ENCODE assay signal across 23 cellular contexts in the genomic region with DNA sequence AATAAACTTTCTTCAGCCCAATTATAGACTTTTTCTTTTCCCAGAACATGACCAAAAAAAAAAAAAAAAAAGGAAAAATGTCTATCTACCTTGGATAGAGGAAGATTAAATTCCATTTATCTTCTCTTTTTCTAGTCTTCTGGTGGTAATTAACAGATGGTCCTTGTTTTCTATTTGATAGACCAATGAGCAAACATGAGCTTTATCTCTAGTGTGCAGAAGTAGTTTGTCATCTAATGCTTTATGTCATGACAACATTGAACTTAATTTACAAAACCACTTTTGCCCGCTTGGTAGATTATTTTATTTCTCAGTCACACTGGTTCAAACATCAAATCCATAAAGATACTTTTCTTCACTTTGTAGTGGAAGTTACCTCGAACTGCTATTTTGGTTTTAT.
"Had no signal": no experiment of that assay in that cellular context is flagged by ENCODE, and none has a peak within 500 bp of the region (broad histone marks: within the 10 kb centered on the region; RNA-seq: fewer than 3 reads in every experiment).

No MANE protein-coding gene starts in this region.

- DNase-seq: activated CD4-positive, alpha-beta T cell treated with anti-CD3 and anti-CD28 coated beads, Interleukin-2, amount 10 ng/mL, durations not matched to agents 7 days and 5 days; activated CD4-positive, CD25-positive, alpha-beta regulatory T cell treated with anti-CD3 and anti-CD28 coated beads, Interleukin-2, amount 50 U/mL, for 72 hours; activated CD8-positive, alpha-beta memory T cell treated with anti-CD3 and anti-CD28 coated beads, Interleukin-2, amount 10 ng/mL, durations not matched to agents 7 days and 5 days; activated CD8-positive, alpha-beta T cell treated with anti-CD3 and anti-CD28 coated beads for 36 hours; activated effector memory CD4-positive, alpha-beta T cell treated with anti-CD3 and anti-CD28 coated beads, Interleukin-2, amount 50 U/mL, for 16 hours; activated naive CD4-positive, alpha-beta T cell treated with anti-CD3 and anti-CD28 coated beads, Interleukin-2, amount 10 ng/mL, durations not matched to agents 7 days and 5 days; activated T-cell treated with anti-CD3 and anti-CD28 coated beads for 4 hours; amygdala; effector CD4-positive, alpha-beta T cell; glutamatergic neuron; immature natural killer cell; left ventricle myocardium superior; pancreas; psoas muscle; stimulated activated CD4-positive, alpha-beta T cell treated with anti-CD3 and anti-CD28 coated beads, Interleukin-4, amount 100 ng/mL, for 24 hours; stimulated activated naive CD4-positive, alpha-beta T cell treated with Interleukin-2 at 50 U/mL for 16 hours; T-helper 2 cell; upper lobe of left lung; WERI-Rb-1 had no signal

- H3K27ac ChIP-seq: hepatocyte, neutrophil, pancreas, psoas muscle, right atrium auricular region, upper lobe of left lung, WERI-Rb-1 had no signal

- H3K9me3 ChIP-seq: neutrophil, pancreas, psoas muscle, right atrium auricular region, upper lobe of left lung had no signal

- H3K4me2 ChIP-seq: hepatocyte had no signal

- H3K4me1 ChIP-seq: psoas muscle, right atrium auricular region, upper lobe of left lung had no signal

- H2AFZ ChIP-seq: hepatocyte had no signal

- H3K36me3 ChIP-seq: neutrophil, pancreas, right atrium auricular region, upper lobe of left lung, WERI-Rb-1 had no signal

- ATAC-seq: activated CD8-positive, alpha-beta memory T cell treated with anti-CD3 and anti-CD28 coated beads, Interleukin-2, amount 10 ng/mL, durations not matched to agents 7 days and 5 days; activated CD8-positive, alpha-beta T cell treated with anti-CD3 and anti-CD28 coated beads for 36 hours; esophagus mucosa; left ventricle myocardium superior; pancreas; psoas muscle had no signal

- H3K4me3 ChIP-seq: hepatocyte, pancreas, psoas muscle, right atrium auricular region, upper lobe of left lung had no signal

- H3K27me3 ChIP-seq: hepatocyte, neutrophil, pancreas, right atrium auricular region, upper lobe of left lung had no signal

- H3K79me2 ChIP-seq: hepatocyte had no signal
